In the genomic region with DNA sequence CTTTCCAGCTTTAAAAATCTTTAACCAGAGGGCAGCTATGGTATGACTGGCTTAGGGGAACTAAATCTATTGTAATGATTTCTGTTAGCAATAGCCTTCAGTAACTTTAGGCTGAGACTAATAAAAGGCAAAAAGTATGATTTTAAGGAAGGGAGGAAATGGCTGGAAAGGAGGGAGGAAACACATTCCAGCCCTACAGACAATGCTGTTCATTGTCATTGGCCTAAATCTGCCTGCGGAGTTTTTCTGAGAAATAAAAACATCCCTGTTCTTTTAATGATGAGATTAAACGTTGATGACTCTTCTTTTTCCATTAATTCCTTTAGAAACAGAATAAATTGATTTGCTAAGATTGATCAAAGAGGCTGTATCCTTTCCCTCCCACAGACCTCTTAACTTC, we compare ENCODE assay signal across 24 cellular contexts.
"Had no signal": no experiment of that assay in that cellular context is flagged by ENCODE, and none has a peak within 500 bp of the region (broad histone marks: within the 10 kb centered on the region; RNA-seq: fewer than 3 reads in every experiment).

No MANE protein-coding gene starts in this region.

- H3K27me3 ChIP-seq: colonic mucosa had no signal

- H3K27ac ChIP-seq: colonic mucosa, dorsolateral prefrontal cortex, foreskin keratinocyte, lower lobe of right lung, pancreas, spleen, thoracic aorta, transverse colon had no signal

- H3K4me3 ChIP-seq: colonic mucosa, dorsolateral prefrontal cortex, heart right ventricle, lower lobe of right lung, pancreas, spleen, thoracic aorta, transverse colon had no signal

- ATAC-seq: foreskin keratinocyte; left lobe of liver; lower lobe of right lung; pancreas; sciatic nerve; stimulated activated naive B cell treated with anti-CD40 and anti-IgM and Interleukin-4, amounts not matched to agents 10 μg/mL and 1 μg/mL and 100 μg/mL, for 72 hours; stimulated activated naive CD8-positive, alpha-beta T cell treated with anti-CD3 and anti-CD28 coated beads, Interleukin-15, amount 100 ng/mL, for 72 hours had no signal

- DNase-seq: caudate nucleus; colonic mucosa; dorsolateral prefrontal cortex; effector CD8-positive, alpha-beta T cell; foreskin keratinocyte; heart right ventricle; kidney glomerular epithelial cell; lower lobe of right lung; mesenchymal stem cell; naive B cell; occipital lobe; pancreas; spleen; stimulated activated CD4-positive, alpha-beta T cell treated with anti-CD3 and anti-CD28 coated beads, Interleukin-15, amount 100 ng/mL, for 24 hours; stimulated activated CD4-positive, alpha-beta T cell treated with anti-CD3 and anti-CD28 coated beads, Interleukin-1b, Interleukin-23, amount 100 ng/mL, for 48 hours; stimulated activated CD4-positive, alpha-beta T cell treated with anti-CD3 and anti-CD28 coated beads, Interleukin-4, amount 100 ng/mL, for 4 hours; stimulated activated naive B cell treated with anti-CD40 and anti-IgM and Interleukin-4, amounts not matched to agents 10 μg/mL and 1 μg/mL and 100 μg/mL, for 72 hours; stimulated activated naive CD8-positive, alpha-beta T cell treated with anti-CD3 and anti-CD28 coated beads, Interleukin-15, amount 100 ng/mL, for 72 hours; transverse colon had no signal

- H3K9me3 ChIP-seq: colonic mucosa, heart right ventricle, lower lobe of right lung, pancreas, transverse colon had no signal

- H3K4me3 Mint-ChIP-seq: naive B cell; nephron; stimulated activated naive B cell treated with anti-CD40 and anti-IgM and Interleukin-4, amounts not matched to agents 10 μg/mL and 1 μg/mL and 100 μg/mL, for 72 hours; stimulated activated naive CD8-positive, alpha-beta T cell treated with anti-CD3 and anti-CD28 coated beads, Interleukin-15, amount 100 ng/mL, for 72 hours had no signal

- H3K4me1 ChIP-seq: colonic mucosa, foreskin keratinocyte, lower lobe of right lung, pancreas, spleen, transverse colon had no signal

- H3K27ac Mint-ChIP-seq: naive B cell; nephron; progenitor cell of endocrine pancreas; stimulated activated naive B cell treated with anti-CD40 and anti-IgM and Interleukin-4, amounts not matched to agents 10 μg/mL and 1 μg/mL and 100 μg/mL, for 72 hours; stimulated activated naive CD8-positive, alpha-beta T cell treated with anti-CD3 and anti-CD28 coated beads, Interleukin-15, amount 100 ng/mL, for 72 hours had no signal

- H3K36me3 Mint-ChIP-seq: stimulated activated naive B cell treated with anti-CD40 and anti-IgM and Interleukin-4, amounts not matched to agents 10 μg/mL and 1 μg/mL and 100 μg/mL, for 72 hours had no signal

- H3K4me1 Mint-ChIP-seq: naive B cell; stimulated activated naive CD8-positive, alpha-beta T cell treated with anti-CD3 and anti-CD28 coated beads, Interleukin-15, amount 100 ng/mL, for 72 hours had no signal

- H3K36me3 ChIP-seq: colonic mucosa, heart right ventricle, lower lobe of right lung, pancreas, spleen, thoracic aorta, transverse colon had no signal

- H3K27me3 Mint-ChIP-seq: naive B cell had no signal
